ENCODE assay signal across 29 cellular contexts in the genomic region with DNA sequence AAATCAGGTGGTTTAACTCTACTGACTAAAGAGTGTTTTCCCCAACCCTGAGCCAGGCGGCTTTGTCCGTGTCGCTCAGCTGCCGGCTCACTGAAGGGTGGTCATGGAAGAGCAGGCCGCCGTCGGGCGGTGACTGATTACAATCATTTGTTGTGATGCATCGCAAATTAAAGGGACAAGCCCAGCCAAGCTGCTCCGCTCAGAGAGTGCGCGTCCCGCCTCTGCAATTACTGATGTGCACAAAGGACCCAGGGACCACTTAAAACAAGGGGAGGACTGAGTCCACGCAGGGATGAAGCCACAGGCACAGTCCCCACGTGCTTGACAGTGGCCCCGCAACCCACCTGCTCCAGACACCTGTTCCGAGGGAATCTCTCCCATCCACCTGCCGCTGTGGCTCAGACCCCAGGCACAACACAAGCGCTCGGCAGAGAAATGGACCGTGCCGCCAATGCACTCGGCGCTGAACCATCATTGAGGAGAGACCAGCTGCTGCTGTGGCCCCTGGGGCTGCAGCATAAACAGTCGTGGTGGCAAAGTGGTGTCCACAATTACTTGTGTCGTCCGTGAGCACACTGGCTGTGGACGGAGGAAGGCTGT.
DNase-seq lines count a peak whose midpoint lies in the region; ATAC-seq and TF ChIP-seq lines count a peak whose summit lies in the region.
"Had no signal": no experiment of that assay in that cellular context is flagged by ENCODE, and none has a peak within 500 bp of the region (broad histone marks: within the 10 kb centered on the region; RNA-seq: fewer than 3 reads in every experiment).

No MANE protein-coding gene starts in this region.

- H3K27ac Mint-ChIP-seq in glutamatergic neuron (ENCODE audit: unreplicated experiment) (peak overlapping the region; percentile 17), nephron progenitor cell (no peak overlapping the region)
- no peak overlapping the region for H3K27ac Mint-ChIP-seq in activated CD4-positive, alpha-beta T cell treated with anti-CD3 and anti-CD28 coated beads, Interleukin-2, amount 10 ng/mL, durations not matched to agents 7 days and 5 days
- H3K27ac Mint-ChIP-seq: CD4-positive, alpha-beta T cell; HFFc6 had no signal

- H3K9me3 ChIP-seq in heart left ventricle (peaks cover 0 to 6% (median 0%) of the 10 kb centered on the region in 12 donors), spleen (peaks cover 0 to 40% (median 9%) of the 10 kb centered on the region in 8 donors)
- H3K9me3 ChIP-seq: HAP-1 had no signal

- 91 to 92% (median 92%) methylated on average over 25 to 28 of the region's 28 CpGs for WGBS in heart left ventricle, 4 donors
- WGBS in spleen, 5 donors, result 85 to 92% (median 89%) methylated on average over 27 to 28 of the region's 28 CpGs

- ATAC-seq in heart left ventricle, result no peak
- ATAC-seq in HG03196 (IDR thresholded peaks at IDR 0.05; ENCODE audit: unreplicated experiment), result no peak
- ATAC-seq: GM12878, K562, PC-3, Right ventricle myocardium inferior had no signal

- peaks cover 2% of the 10 kb centered on the region for H3K27me3 Mint-ChIP-seq in glutamatergic neuron (ENCODE audit: unreplicated experiment)
- peaks cover 5% of the 10 kb centered on the region for H3K27me3 Mint-ChIP-seq in nephron progenitor cell (ENCODE audit: low read depth, poor library complexity)
- H3K27me3 Mint-ChIP-seq in activated CD4-positive, alpha-beta T cell treated with anti-CD3 and anti-CD28 coated beads, Interleukin-2, amount 10 ng/mL, durations not matched to agents 7 days and 5 days, result no peaks in the 10 kb centered on the region

- H3K9me3 Mint-ChIP-seq in glutamatergic neuron (ENCODE audit: unreplicated experiment) (peaks cover 5% of the 10 kb centered on the region), nephron progenitor cell (peaks cover 13% of the 10 kb centered on the region)
- no peaks in the 10 kb centered on the region for H3K9me3 Mint-ChIP-seq in activated CD4-positive, alpha-beta T cell treated with anti-CD3 and anti-CD28 coated beads, Interleukin-2, amount 10 ng/mL, durations not matched to agents 7 days and 5 days
- H3K9me3 Mint-ChIP-seq: CD4-positive, alpha-beta T cell had no signal

- TF ChIP-seq CTCF in heart left ventricle (IDR thresholded peaks at IDR 0.05) (no peak), glutamatergic neuron (IDR thresholded peaks at IDR 0.05; ENCODE audit: partially characterized antibody, unreplicated experiment) (no peak), nephron progenitor cell (IDR thresholded peaks at IDR 0.05) (no peak), spleen (IDR thresholded peaks at IDR 0.05 in 8 of 11, conservative IDR thresholded peaks at IDR 0.05 in 3 of 11) (no peak)

- H3K36me3 Mint-ChIP-seq in glutamatergic neuron (ENCODE audit: unreplicated experiment) (no peaks in the 10 kb centered on the region), nephron progenitor cell (ENCODE audit: low read depth) (no peaks in the 10 kb centered on the region)
- H3K36me3 Mint-ChIP-seq in activated CD4-positive, alpha-beta T cell treated with anti-CD3 and anti-CD28 coated beads, Interleukin-2, amount 10 ng/mL, durations not matched to agents 7 days and 5 days (ENCODE audit: low read depth), result no peaks in the 10 kb centered on the region

- H3K27me3 ChIP-seq in heart left ventricle (peaks cover 0 to 10% (median 0%) of the 10 kb centered on the region in 9 donors), spleen (replicated peaks in 1 of 7) (peaks cover 0 to 33% (median 0%) of the 10 kb centered on the region in 7 donors)
- H3K27me3 ChIP-seq: BLaER1, SJSA1 had no signal

- CTCF ChIA-PET in activated CD4-positive, alpha-beta T cell treated with anti-CD3 and anti-CD28 coated beads, Interleukin-2, amount 10 ng/mL, durations not matched to agents 7 days and 5 days (lab: Charles Lee), result no interaction called here

- TF ChIP-seq POLR2A in heart left ventricle (IDR thresholded peaks at IDR 0.05) (no peak), spleen (IDR thresholded peaks at IDR 0.05) (no peak)

- no peaks in the 10 kb centered on the region for H3K4me1 ChIP-seq in heart left ventricle
- H3K4me1 ChIP-seq in spleen, result no peaks in the 10 kb centered on the region
- H3K4me1 ChIP-seq: HAP-1, SJSA1 had no signal

- intact Hi-C loops in cardiac septum (cut with DNase I), result no loop called here
- intact Hi-C loops in heart left ventricle (cut with DNase I), result no loop called here
- intact Hi-C loops in spleen (cut with DNase I; ENCODE audit: low total_unique reads), result no loop called here

- H3K4me3 ChIP-seq in heart left ventricle (no peak overlapping the region), spleen (no peak overlapping the region)
- H3K4me3 ChIP-seq: BLaER1, GM12878, HAP-1, K562, SJSA1 had no signal

- H3K4me3 Mint-ChIP-seq in glutamatergic neuron (ENCODE audit: unreplicated experiment), result no peak overlapping the region
- H3K4me3 Mint-ChIP-seq in nephron progenitor cell, result no peak overlapping the region
- no peak overlapping the region for H3K4me3 Mint-ChIP-seq in activated CD4-positive, alpha-beta T cell treated with anti-CD3 and anti-CD28 coated beads, Interleukin-2, amount 10 ng/mL, durations not matched to agents 7 days and 5 days
- H3K4me3 Mint-ChIP-seq: CD4-positive, alpha-beta T cell; HFFc6 had no signal

- POLR2A ChIA-PET in activated CD4-positive, alpha-beta T cell treated with anti-CD3 and anti-CD28 coated beads, Interleukin-2, amount 10 ng/mL, durations not matched to agents 7 days and 5 days (lab: Charles Lee), result no interaction called here

- DNase-seq in cardiac septum (ENCODE audit: low spot score) (peak; percentile 39), heart left ventricle (no peak), glutamatergic neuron (no peak), nephron progenitor cell (peak; percentile 29), spleen (peak; percentile 51), cerebellar cortex (ENCODE audit: low spot score) (no peak)
- no peak for DNase-seq in activated CD4-positive, alpha-beta T cell treated with anti-CD3 and anti-CD28 coated beads, Interleukin-2, amount 10 ng/mL, durations not matched to agents 7 days and 5 days
- DNase-seq: COR-L47; DMS79; EL; GDM1; GOT3; HFFc6; Kasumi-1; NCI-H1092 treated with DMSO at 0.1 percent for 48 hours; NCI-H2081; NCI-H446; NCI-H526; NCI-H82; NK-92 treated with Interleukin-12 subunit alpha and Interleukin-12 subunit beta, amount 100 ng/mL, for 24 hours; PC-3 had no signal

- no peaks in the 10 kb centered on the region for H3K36me3 ChIP-seq in heart left ventricle
- no peaks in the 10 kb centered on the region for H3K36me3 ChIP-seq in spleen
- H3K36me3 ChIP-seq: HAP-1, SJSA1 had no signal

- H3K4me1 Mint-ChIP-seq in glutamatergic neuron (ENCODE audit: low read depth, unreplicated experiment) (peaks cover 3% of the 10 kb centered on the region), nephron progenitor cell (peaks cover 29% of the 10 kb centered on the region)
- no peaks in the 10 kb centered on the region for H3K4me1 Mint-ChIP-seq in activated CD4-positive, alpha-beta T cell treated with anti-CD3 and anti-CD28 coated beads, Interleukin-2, amount 10 ng/mL, durations not matched to agents 7 days and 5 days

- H3K27ac ChIP-seq in heart left ventricle (no peak overlapping the region), spleen (no peak overlapping the region)
- H3K27ac ChIP-seq: BLaER1, SJSA1 had no signal

Comparison
In these comparisons a context has a peak if more than half of its experiments do, and no peak if none do; other contexts are left out.
1. DNase-seq: peak in cardiac septum (single experiment), nephron progenitor cell (single experiment) and spleen (single experiment); none in heart left ventricle (0 of 5), glutamatergic neuron (single experiment), activated CD4-positive, alpha-beta T cell treated with anti-CD3 and anti-CD28 coated beads, Interleukin-2, amount 10 ng/mL, durations not matched to agents 7 days and 5 days (single experiment) and cerebellar cortex (single experiment).